10 cellular contexts compared by ENCODE assay signal in genomic region chr7:133344275-133344674, GRCh38.
A peak's percentile ranks its signal among the peaks of the same experiment; 100 is the strongest.
DNase-seq lines count a peak whose midpoint lies in the region; ATAC-seq and TF ChIP-seq lines count a peak whose summit lies in the region.
"Had no signal": no experiment of that assay in that cellular context is flagged by ENCODE, and none has a peak within 500 bp of the region (broad histone marks: within the 10 kb centered on the region; RNA-seq: fewer than 3 reads in every experiment).

No MANE protein-coding gene starts in this region.

- no peak for DNase-seq in GM06990 (ENCODE audit: extremely low read depth, insufficient read length)
- DNase-seq in NAMALWA (ENCODE audit: low spot score) = peak; percentile 51
- DNase-seq in neural progenitor cell (ENCODE audit: low spot score) = no peak
- no peak for DNase-seq in activated T-helper 1 cell treated with anti-CD3 and anti-CD28 coated beads, Interleukin-12 subunit alpha, Interleukin-12 subunit beta, Interleukin-2, Interleukin-4 antibody, amounts not matched to agents 30 ng/mL and 10 ng/mL and 1 ng/mL, durations not matched to agents 14 hours and 24 hours and 36 hours (ENCODE audit: low spot score)
- no peak for DNase-seq in posterior cingulate gyrus
- DNase-seq: SIG-M5, transverse colon had no signal

- no peak overlapping the region for H3K9ac ChIP-seq in neural progenitor cell

- H3K36me3 ChIP-seq in GM06990 (ENCODE audit: control insufficient read depth, insufficient read depth, low read length) (no peaks in the 10 kb centered on the region), neural progenitor cell (peaks cover under 1% of the 10 kb centered on the region)

- TF ChIP-seq CTCF in GM06990 (IDR thresholded peaks at IDR 0.05; ENCODE audit: insufficient read depth, low read length, poor library complexity, severe bottlenecking) (peak; percentile 39), brain (conservative IDR thresholded peaks at IDR 0.05) (peak; percentile 46 to 71), neural progenitor cell (IDR thresholded peaks at IDR 0.05) (peak; percentile 70)

- ATAC-seq in GM19467 (IDR thresholded peaks at IDR 0.05; ENCODE audit: unreplicated experiment) = no peak

- H3K4me3 ChIP-seq in GM06990 (replicated peaks; ENCODE audit: low read depth, low read length) (no peak overlapping the region), neural progenitor cell (no peak overlapping the region)
- H3K4me3 ChIP-seq: skin epidermis, transverse colon had no signal

- peaks cover 48% of the 10 kb centered on the region for H3K79me2 ChIP-seq in neural progenitor cell (ENCODE audit: low read depth)

- H3K9me3 ChIP-seq in neural progenitor cell (ENCODE audit: low read depth) = peaks cover 8% of the 10 kb centered on the region

- H3K9me3 Mint-ChIP-seq in brain = peaks cover 36 to 55% (median 53%) of the 10 kb centered on the region in 5 experiments
- peaks cover 33% of the 10 kb centered on the region for H3K9me3 Mint-ChIP-seq in neural progenitor cell
- peaks cover 38% of the 10 kb centered on the region for H3K9me3 Mint-ChIP-seq in activated T-helper 1 cell treated with anti-CD3 and anti-CD28 coated beads, Interleukin-12 subunit alpha, Interleukin-12 subunit beta, Interleukin-2, Interleukin-4 antibody, amounts not matched to agents 30 ng/mL and 10 ng/mL and 1 ng/mL, durations not matched to agents 14 hours and 24 hours and 36 hours

- no peaks in the 10 kb centered on the region for H3K27me3 ChIP-seq in GM06990 (replicated peaks; ENCODE audit: control insufficient read depth, insufficient read depth, low read length)
- no peaks in the 10 kb centered on the region for H3K27me3 ChIP-seq in neural progenitor cell
- H3K27me3 ChIP-seq: transverse colon had no signal

- H3K36me3 Mint-ChIP-seq in brain = peaks cover 63% of the 10 kb centered on the region
- peaks cover 34% of the 10 kb centered on the region for H3K36me3 Mint-ChIP-seq in neural progenitor cell
- H3K36me3 Mint-ChIP-seq in activated T-helper 1 cell treated with anti-CD3 and anti-CD28 coated beads, Interleukin-12 subunit alpha, Interleukin-12 subunit beta, Interleukin-2, Interleukin-4 antibody, amounts not matched to agents 30 ng/mL and 10 ng/mL and 1 ng/mL, durations not matched to agents 14 hours and 24 hours and 36 hours (ENCODE audit: low read depth) = peaks cover 11% of the 10 kb centered on the region

- H3K4me1 Mint-ChIP-seq in brain (peaks cover 13% of the 10 kb centered on the region), neural progenitor cell (peaks cover 10% of the 10 kb centered on the region)
- H3K4me1 Mint-ChIP-seq in activated T-helper 1 cell treated with anti-CD3 and anti-CD28 coated beads, Interleukin-12 subunit alpha, Interleukin-12 subunit beta, Interleukin-2, Interleukin-4 antibody, amounts not matched to agents 30 ng/mL and 10 ng/mL and 1 ng/mL, durations not matched to agents 14 hours and 24 hours and 36 hours (ENCODE audit: low read depth) = peaks cover 3% of the 10 kb centered on the region

- no peaks in the 10 kb centered on the region for H3K27me3 Mint-ChIP-seq in brain
- no peaks in the 10 kb centered on the region for H3K27me3 Mint-ChIP-seq in neural progenitor cell (ENCODE audit: insufficient read depth, low read depth)
- no peaks in the 10 kb centered on the region for H3K27me3 Mint-ChIP-seq in activated T-helper 1 cell treated with anti-CD3 and anti-CD28 coated beads, Interleukin-12 subunit alpha, Interleukin-12 subunit beta, Interleukin-2, Interleukin-4 antibody, amounts not matched to agents 30 ng/mL and 10 ng/mL and 1 ng/mL, durations not matched to agents 14 hours and 24 hours and 36 hours (ENCODE audit: insufficient read depth)

- H3K27ac Mint-ChIP-seq in brain = peak overlapping the region in 1 of 5 experiments; percentile 17
- no peak overlapping the region for H3K27ac Mint-ChIP-seq in neural progenitor cell
- no peak overlapping the region for H3K27ac Mint-ChIP-seq in activated T-helper 1 cell treated with anti-CD3 and anti-CD28 coated beads, Interleukin-12 subunit alpha, Interleukin-12 subunit beta, Interleukin-2, Interleukin-4 antibody, amounts not matched to agents 30 ng/mL and 10 ng/mL and 1 ng/mL, durations not matched to agents 14 hours and 24 hours and 36 hours

- H4K20me1 ChIP-seq in neural progenitor cell (ENCODE audit: low read depth) = no peaks in the 10 kb centered on the region

- H3K4me1 ChIP-seq in neural progenitor cell = peaks cover 11% of the 10 kb centered on the region
- H3K4me1 ChIP-seq: transverse colon had no signal

- H3K27ac ChIP-seq in neural progenitor cell = no peak overlapping the region
- H3K27ac ChIP-seq: skin epidermis, transverse colon had no signal

- no peak overlapping the region for H2AFZ ChIP-seq in neural progenitor cell (replicated peaks)

- H3K4me3 Mint-ChIP-seq in brain (no peak overlapping the region), neural progenitor cell (no peak overlapping the region)
- H3K4me3 Mint-ChIP-seq in activated T-helper 1 cell treated with anti-CD3 and anti-CD28 coated beads, Interleukin-12 subunit alpha, Interleukin-12 subunit beta, Interleukin-2, Interleukin-4 antibody, amounts not matched to agents 30 ng/mL and 10 ng/mL and 1 ng/mL, durations not matched to agents 14 hours and 24 hours and 36 hours = no peak overlapping the region

- intact Hi-C loops in activated T-helper 1 cell treated with anti-CD3 and anti-CD28 coated beads, Interleukin-12 subunit alpha, Interleukin-12 subunit beta, Interleukin-2, Interleukin-4 antibody, amounts not matched to agents 30 ng/mL and 10 ng/mL and 1 ng/mL, durations not matched to agents 14 hours and 24 hours and 36 hours (cut with micrococcal nuclease) = no loop called here
- intact Hi-C loops in posterior cingulate gyrus (cut with DNase I) = no loop called here

- H3F3A ChIP-seq in neural progenitor cell (ENCODE audit: low read depth) = no peaks in the 10 kb centered on the region

- no peak overlapping the region for H3K4me2 ChIP-seq in neural progenitor cell
